ENCODE assay signal across 1 cellular context in genomic region chr3:45592830-45593707, GRCh38.
TF ChIP-seq lines count a peak whose summit lies in the region.

No MANE protein-coding gene starts in this region.

TF ChIP-seq in HepG2, 621 proteins besides CTCF, POLR2A, EP300 and RAD21 (continued from another document and continues in another):
- TF ChIP-seq NR2F6 (IDR thresholded peaks at IDR 0.05) (no peak), NR2F6 (CRISPR knock-in tag; IDR thresholded peaks at IDR 0.05) (0 out of 2 replicates have a peak, but pooled peaks have one; percentile 16), ARNT (IDR thresholded peaks at IDR 0.05) (no peak), DMAP1 (CRISPR knock-in tag; IDR thresholded peaks at IDR 0.05) (peak; percentile 69), ZBTB2 (CRISPR knock-in tag; IDR thresholded peaks at IDR 0.05; ENCODE audit: low read depth) (no peak), RBFOX2 (IDR thresholded peaks at IDR 0.05; ENCODE audit: low read depth, low read length) (no peak), ZFP37 (CRISPR knock-in tag; IDR thresholded peaks at IDR 0.05; ENCODE audit: borderline replicate concordance) (no peak), ZNF800 (CRISPR knock-in tag; IDR thresholded peaks at IDR 0.05) (peak; percentile 67; the same call in 1 of the 2 replicates), ZNF580 (CRISPR knock-in tag; IDR thresholded peaks at IDR 0.05; ENCODE audit: borderline replicate concordance, low read depth) (peak; percentile 70; the same call in 1 of the 2 replicates), HDAC2 (CRISPR knock-in tag; IDR thresholded peaks at IDR 0.05) (peak; percentile 78), TMF1 (CRISPR knock-in tag; IDR thresholded peaks at IDR 0.05; ENCODE audit: low read depth) (no peak), MEF2D (CRISPR knock-in tag; IDR thresholded peaks at IDR 0.05) (peak; percentile 63; the same call in 1 of the 2 replicates), POLR2AphosphoS5 (IDR thresholded peaks at IDR 0.05; ENCODE audit: low read depth, low read length) (no peak), ZNF512 (CRISPR knock-in tag; IDR thresholded peaks at IDR 0.05) (no peak), ZNF510 (CRISPR knock-in tag; IDR thresholded peaks at IDR 0.05; ENCODE audit: low read depth) (peak; percentile 55; the same call in 1 of the 2 replicates), NFAT5 (CRISPR knock-in tag; IDR thresholded peaks at IDR 0.05) (peak; percentile 80), ZNF788 (CRISPR knock-in tag; IDR thresholded peaks at IDR 0.05; ENCODE audit: borderline replicate concordance) (peak; percentile 83; the same call in 1 of the 2 replicates), HMG20B (CRISPR knock-in tag; conservative IDR thresholded peaks at IDR 0.05) (no peak), THYN1 (CRISPR knock-in tag; IDR thresholded peaks at IDR 0.05; ENCODE audit: borderline replicate concordance, low read depth) (no peak), PAX8 (CRISPR knock-in tag; IDR thresholded peaks at IDR 0.05; ENCODE audit: borderline replicate concordance) (0 out of 2 replicates have a peak, but pooled peaks have one; percentile 9), MLXIP (CRISPR knock-in tag; IDR thresholded peaks at IDR 0.05; ENCODE audit: borderline replicate concordance) (no peak), ZBTB44 (CRISPR knock-in tag; IDR thresholded peaks at IDR 0.05) (no peak), CREBL2 (CRISPR knock-in tag; IDR thresholded peaks at IDR 0.05; ENCODE audit: borderline replicate concordance) (no peak), RXRA (CRISPR knock-in tag; IDR thresholded peaks at IDR 0.05) (no peak), IKZF5 (CRISPR knock-in tag; IDR thresholded peaks at IDR 0.05) (peak; percentile 40; the same call in 1 of the 2 replicates), ZNF143 (CRISPR knock-in tag; IDR thresholded peaks at IDR 0.05) (no peak), PHF5A (CRISPR knock-in tag; IDR thresholded peaks at IDR 0.05; ENCODE audit: low read depth, unreplicated experiment) (no peak), AFF4 (CRISPR knock-in tag; IDR thresholded peaks at IDR 0.05) (no peak), TCF7 (IDR thresholded peaks at IDR 0.05; ENCODE audit: low read depth) (no peak), ZNF747 (CRISPR knock-in tag; IDR thresholded peaks at IDR 0.05; ENCODE audit: borderline replicate concordance) (0 out of 2 replicates have a peak, but pooled peaks have one; percentile 55), SOX6 (IDR thresholded peaks at IDR 0.05) (no peak), SOX6 (CRISPR knock-in tag; IDR thresholded peaks at IDR 0.05) (peak; percentile 76), ZNF709 (CRISPR knock-in tag; IDR thresholded peaks at IDR 0.05) (no peak; the same call in 1 of the 2 replicates), ZNF350 (CRISPR knock-in tag; IDR thresholded peaks at IDR 0.05; ENCODE audit: borderline replicate concordance, low read depth) (peak; percentile 84), SMYD3 (CRISPR knock-in tag; IDR thresholded peaks at IDR 0.05) (no peak), SMC3 (IDR thresholded peaks at IDR 0.05; ENCODE audit: low read length) (peak; percentile 59; the same call in 1 of the 2 replicates), TAF1 (CRISPR knock-in tag; IDR thresholded peaks at IDR 0.05) (no peak)
